In the genomic region with DNA sequence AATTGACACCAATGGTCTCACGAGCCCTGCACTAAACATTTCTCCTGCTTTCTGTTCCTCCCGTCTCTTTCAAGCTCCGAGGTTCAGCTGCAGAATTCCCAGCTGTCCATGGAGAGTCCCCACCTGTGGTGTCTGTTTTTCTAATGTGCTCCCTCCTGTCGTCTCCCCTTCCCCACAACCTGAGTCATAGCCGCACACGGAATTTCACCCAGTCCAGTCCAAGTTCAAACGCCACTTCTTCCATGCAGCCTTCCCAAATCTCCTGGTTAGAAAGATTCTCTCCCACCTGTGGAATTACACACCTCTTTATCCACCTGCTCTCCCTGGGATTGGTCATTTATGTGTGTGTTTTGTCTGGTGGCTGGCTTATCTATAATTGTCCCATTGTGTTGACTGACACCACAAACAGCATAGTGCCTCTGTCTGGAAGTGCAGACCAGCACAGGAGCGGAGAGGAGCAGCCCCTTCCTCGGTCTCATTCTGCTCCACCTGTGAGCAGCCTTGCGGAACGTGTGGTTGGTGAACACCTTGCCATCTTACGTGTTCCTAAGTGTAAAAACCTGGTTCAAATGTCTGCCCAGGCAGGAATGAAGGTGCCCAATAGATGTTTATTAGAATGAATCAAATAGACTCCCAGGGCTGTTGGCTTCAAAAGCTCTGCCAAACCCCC, we compare ENCODE assay signal across 19 cellular contexts. TPM values are rescaled to one million over a fixed set of nuclear protein-coding genes. Genes with fewer than 3 reads are reported as not detected.
DNase-seq lines count a peak whose midpoint lies in the region; ATAC-seq, FAIRE-seq and TF ChIP-seq lines count a peak whose summit lies in the region.
"Had no signal": no experiment of that assay in that cellular context is flagged by ENCODE, and none has a peak within 500 bp of the region (broad histone marks: within the 10 kb centered on the region; RNA-seq: fewer than 3 reads in every experiment).

No MANE protein-coding gene starts in this region.

- WGBS in HepG2 (ENCODE audit: low lambda C conversion rate), result 45% methylated on average over 12 of the region's 12 CpGs
- WGBS in right lobe of liver (ENCODE audit: insufficient coverage, low coverage, low lambda C conversion rate, missing lambda C conversion rate), result 80% methylated on average over 7 of the region's 12 CpGs
- 78 to 84% methylated on average over 12 of the region's 12 CpGs for WGBS in body of pancreas, 2 donors

- no peak for FAIRE-seq in HepG2 (lab: Jason Lieb, UNC)
- FAIRE-seq: GM18507, RCC 7860 had no signal

- intact Hi-C loops in HepG2 (cut with micrococcal nuclease; ENCODE audit: unreplicated experiment) (no loop called here), right lobe of liver (cut with DNase I) (no loop called here), body of pancreas (cut with DNase I) (no loop called here), ascending aorta (cut with DNase I) (no loop called here)

- no peak for TF ChIP-seq RAD21 in HepG2 (CRISPR knock-in tag; IDR thresholded peaks at IDR 0.05)

- TF ChIP-seq CTCF in HepG2 (CRISPR knock-in tag; IDR thresholded peaks at IDR 0.05), result no peak
- TF ChIP-seq CTCF in right lobe of liver (IDR thresholded peaks at IDR 0.05), result no peak
- no peak for TF ChIP-seq CTCF in body of pancreas (IDR thresholded peaks at IDR 0.05)
- no peak for TF ChIP-seq CTCF in type B pancreatic cell (conservative IDR thresholded peaks at IDR 0.05)
- TF ChIP-seq CTCF in ascending aorta (IDR thresholded peaks at IDR 0.05), result no peak

- H3K4me3 Mint-ChIP-seq in type B pancreatic cell, result peak overlapping the region; percentile 50

- H3K27me3 ChIP-seq in HepG2 (ENCODE audit: control insufficient read depth in 1 of 2, insufficient read depth in 2 of 2, low read length in 2 of 2) (peaks cover 8 to 44% of the 10 kb centered on the region in 2 experiments), right lobe of liver (no peaks in the 10 kb centered on the region), body of pancreas (no peaks in the 10 kb centered on the region), ascending aorta (no peaks in the 10 kb centered on the region)

- peaks cover 25% of the 10 kb centered on the region for H3K4me1 Mint-ChIP-seq in type B pancreatic cell (ENCODE audit: unreplicated experiment)

- POLR2A ChIA-PET in HepG2 (lab: Yijun Ruan, JAX), result no interaction called here
- POLR2A ChIA-PET in HEK293T (lab: Yijun Ruan, JAX), result no interaction called here

- no peaks in the 10 kb centered on the region for H3K36me3 ChIP-seq in HepG2 (replicated peaks in 1 of 2; ENCODE audit: control insufficient read depth in 1 of 2, insufficient read depth in 2 of 2, low read length in 2 of 2)
- H3K36me3 ChIP-seq in right lobe of liver, result no peaks in the 10 kb centered on the region
- H3K36me3 ChIP-seq in body of pancreas (replicated peaks in 1 of 2; ENCODE audit: insufficient read depth in 1 of 2, low read depth in 2 of 2), result no peaks in the 10 kb centered on the region
- no peaks in the 10 kb centered on the region for H3K36me3 ChIP-seq in ascending aorta

- DNase-seq in HepG2 (ENCODE audit: low spot score) (no peak), right lobe of liver (no peak), body of pancreas (no peak), kidney tubule cell (ENCODE audit: low spot score) (peak; percentile 55), type B pancreatic cell (ENCODE audit: extremely low spot score, unreplicated experiment) (no peak), ascending aorta (ENCODE audit: low spot score in 2 of 2) (no peak), HEK293T (ENCODE audit: extremely low spot score) (no peak)
- DNase-seq: C1 segment of cervical spinal cord, DMS153, KG1, NCI-H1048, NCI-H1694 treated with DMSO at 0.1 percent for 48 hours, NCI-H446 treated with DMSO at 0.1 percent for 48 hours, NCI-H82, SIG-M5 had no signal

- no TSS peak for BruUV-seq in HepG2 (replicated peaks; lab: Mats Ljungman, UMichigan)

- peaks cover 13% of the 10 kb centered on the region for H3K27me3 Mint-ChIP-seq in type B pancreatic cell

- H3K27ac ChIP-seq in HepG2 (ENCODE audit: extremely low read length, insufficient read depth, low read length) (no peak overlapping the region), right lobe of liver (no peak overlapping the region), body of pancreas (peak overlapping the region in 3 of 4 donors; percentile 40 to 71 (median 63)), ascending aorta (no peak overlapping the region)
- H3K27ac ChIP-seq: 22Rv1 had no signal

- in situ Hi-C loops in HepG2 (cut with HindIII; ENCODE audit: extremely low pct_ligation_motif_present, low pct_unique_long_range_greater_than_20kb), result no loop called here

- TF ChIP-seq EP300 in HepG2 (IDR thresholded peaks at IDR 0.05; ENCODE audit: low read depth in 2 of 2, low read length in 2 of 2), result no peak
- no peak for TF ChIP-seq EP300 in HepG2 (CRISPR knock-in tag; IDR thresholded peaks at IDR 0.05; ENCODE audit: borderline replicate concordance)

- ATAC-seq in HepG2 (no peak), right lobe of liver (no peak), body of pancreas (no peak), HG03378 (IDR thresholded peaks at IDR 0.05; ENCODE audit: unreplicated experiment) (no peak)

- H3K9me3 Mint-ChIP-seq in type B pancreatic cell, result no peaks in the 10 kb centered on the region

- H3K9me3 ChIP-seq in HepG2 (ENCODE audit: low read length), result no peaks in the 10 kb centered on the region
- no peaks in the 10 kb centered on the region for H3K9me3 ChIP-seq in right lobe of liver
- no peaks in the 10 kb centered on the region for H3K9me3 ChIP-seq in body of pancreas
- H3K9me3 ChIP-seq in ascending aorta, result no peaks in the 10 kb centered on the region

- peaks cover 5% of the 10 kb centered on the region for H3K79me2 ChIP-seq in HepG2 (ENCODE audit: insufficient read depth, low read length)

- no peak for TF ChIP-seq POLR2A in HepG2 (IDR thresholded peaks at IDR 0.05; ENCODE audit: insufficient read depth in 1 of 2, low read depth in 2 of 2, low read length in 2 of 2)
- no peak for TF ChIP-seq POLR2A in right lobe of liver (IDR thresholded peaks at IDR 0.05)
- TF ChIP-seq POLR2A in body of pancreas (IDR thresholded peaks at IDR 0.05), result no peak

- H2AFZ ChIP-seq in HepG2 (ENCODE audit: low read length), result no peak overlapping the region

- peak overlapping the region; percentile 1; the same call in 1 of the 2 replicates for H3K4me2 ChIP-seq in HepG2 (ENCODE audit: low read depth, low read length)

- peaks cover 4% of the 10 kb centered on the region; the same call in 1 of the 2 replicates for H4K20me1 ChIP-seq in HepG2 (ENCODE audit: insufficient read depth, low read length)

- H3K36me3 Mint-ChIP-seq in type B pancreatic cell, result no peaks in the 10 kb centered on the region

- peak overlapping the region; percentile 7 for H3K27ac Mint-ChIP-seq in type B pancreatic cell

- CTCF ChIA-PET in HepG2 (lab: Yijun Ruan, JAX; ENCODE audit: low intra/inter-chr PET ratio, low total read pairs) (no interaction called here), HEK293T (lab: Yijun Ruan, JAX) (interaction anchor here (1.0 kb wide), 1 partner anchor 92 kb away, joined by 3 read pairs; no protein-coding TSS in a partner anchor)

- H3K4me3 ChIP-seq in HepG2 (replicated peaks in 1 of 3; ENCODE audit: insufficient read depth in 1 of 3, low read depth in 2 of 3, low read length in 3 of 3) (no peak overlapping the region), right lobe of liver (no peak overlapping the region), body of pancreas (no peak overlapping the region), ascending aorta (no peak overlapping the region)

- H3K9ac ChIP-seq in HepG2 (ENCODE audit: insufficient read depth, low read depth, low read length), result no peak overlapping the region

- H3K4me1 ChIP-seq in HepG2 (ENCODE audit: insufficient read depth, low read length), result peaks cover 27% of the 10 kb centered on the region
- peaks cover 0 to 4% (median 2%) of the 10 kb centered on the region in 4 donors for H3K4me1 ChIP-seq in right lobe of liver
- peaks cover 11% of the 10 kb centered on the region for H3K4me1 ChIP-seq in body of pancreas
- H3K4me1 ChIP-seq in ascending aorta, result peaks cover 2 to 4% of the 10 kb centered on the region in 2 donors

TF ChIP-seq in HepG2, 621 proteins besides CTCF, POLR2A, EP300 and RAD21 (continues in another document):
- TF ChIP-seq CHD2 (IDR thresholded peaks at IDR 0.05; ENCODE audit: low read depth, low read length), result no peak
- TF ChIP-seq ZNF768 (CRISPR knock-in tag; IDR thresholded peaks at IDR 0.05), result peak; percentile 84

TF ChIP-seq in HEK293T, 16 proteins besides CTCF, POLR2A, EP300 and RAD21:
- no peak for TF ChIP-seq HDGF (IDR thresholded peaks at IDR 0.05; ENCODE audit: borderline replicate concordance)
TF ChIP-seq in HEK293T: peak in this region for 0.

RNA-seq across cellular contexts. Expression of a gene that starts 3.3 kb away (rescaled TPM):
- total RNA-seq in HepG2 (2016; rRNA removed; fragmentation: Illumina TruSeq; extraction: Trizol), result 2.2 and 2.7 TPM in 2 replicates
- total RNA-seq in HepG2 (2016; cell fraction: cytosol; rRNA removed; fragmentation: Illumina TruSeq; extraction: Trizol; ENCODE audit: low read depth), result 4.0 and 4.2 TPM in 2 replicates
- 2.2 and 2.3 TPM in 2 replicates for total RNA-seq in HepG2 (2016; cell fraction: insoluble cytoplasmic fraction; rRNA removed; fragmentation: Illumina TruSeq; extraction: Trizol)
- total RNA-seq in HepG2 (2016; cell fraction: membrane; rRNA removed; fragmentation: Illumina TruSeq; extraction: Trizol), result 2.5 and 3.0 TPM in 2 replicates
- 2.7 and 3.4 TPM in 2 replicates for total RNA-seq in HepG2 (2016; cell fraction: nucleus; rRNA removed; fragmentation: Illumina TruSeq; extraction: Trizol)
- 2.7 and 3.0 TPM in 2 replicates for polyA plus RNA-seq in HepG2 (2011; rRNA removed)
- polyA plus RNA-seq in HepG2 (2011; cell fraction: cytosol; rRNA removed), result 2.9 and 3.2 TPM in 2 replicates
- 8.3 and 9.5 TPM in 2 replicates for polyA plus RNA-seq in HepG2 (2011; cell fraction: nucleus; rRNA removed)
- polyA plus RNA-seq in HepG2 (2012), result 3.6 and 4.9 TPM in 2 replicates
- 0.23 TPM in 2 replicates for polyA plus RNA-seq in HepG2 (2016; cell fraction: cytosol; fragmentation: Illumina TruSeq; extraction: Trizol; ENCODE audit: low read depth)
- polyA plus RNA-seq in HepG2 (2016; cell fraction: insoluble cytoplasmic fraction; fragmentation: Illumina TruSeq; extraction: Trizol; ENCODE audit: low read depth), result 2.0 and 2.4 TPM in 2 replicates
- 0.55 and 0.69 TPM in 2 replicates for polyA plus RNA-seq in HepG2 (2016; cell fraction: membrane; fragmentation: Illumina TruSeq; extraction: Trizol; ENCODE audit: low read depth)
- polyA plus RNA-seq in HepG2 (2016; cell fraction: nucleus; fragmentation: Illumina TruSeq; extraction: Trizol; ENCODE audit: insufficient read depth, low read depth), result 4.2 and 4.7 TPM in 2 replicates
- 0.70 and 7.2 TPM in 2 replicates for polyA minus RNA-seq in HepG2 (2011; rRNA and poly(A)+ RNA removed; ENCODE audit: low replicate concordance)
- 3.9 and 4.3 TPM in 2 replicates for polyA minus RNA-seq in HepG2 (2011; cell fraction: cytosol; rRNA and poly(A)+ RNA removed)
- polyA minus RNA-seq in HepG2 (2011; cell fraction: nucleus; rRNA and poly(A)+ RNA removed), result 7.5 and 9.1 TPM in 2 replicates
- total RNA-seq in right lobe of liver, result 10 to 100 TPM in 5 of 6 experiments, 1 to 10 TPM in 1; 8.0 to 13.5 (median 11.7) TPM
- 10 to 100 TPM in 1 of 2 donors, 1 to 10 TPM in 1; 9.6 to 11.9 TPM for total RNA-seq in body of pancreas
- total RNA-seq in type B pancreatic cell (ENCODE audit: low replicate concordance), result 22.6 and 23.1 TPM in 2 replicates
- total RNA-seq in ascending aorta, result 14.7 TPM

Comparison
In these comparisons a context has a peak if more than half of its experiments do, and no peak if none do; other contexts are left out.
1. H3K27ac ChIP-seq: peak in body of pancreas (3 of 4); none in HepG2 (single experiment), right lobe of liver (0 of 3) and ascending aorta (0 of 2).